ENCODE assay signal across 14 cellular contexts in genomic region chr10:113133497-113133896, GRCh38.
DNase-seq lines count a peak whose midpoint lies in the region; ATAC-seq and TF ChIP-seq lines count a peak whose summit lies in the region.
"Had no signal": no experiment of that assay in that cellular context is flagged by ENCODE, and none has a peak within 500 bp of the region (broad histone marks: within the 10 kb centered on the region; RNA-seq: fewer than 3 reads in every experiment).

No MANE protein-coding gene starts in this region.

- H3K23ac ChIP-seq in neuronal stem cell (ENCODE audit: low read depth, low read length, poor library complexity) = no peak overlapping the region

- peaks cover 2% of the 10 kb centered on the region for H3K79me1 ChIP-seq in neuronal stem cell (ENCODE audit: low read depth, low read length)

- H2BK15ac ChIP-seq in neuronal stem cell (ENCODE audit: low read length) = no peak overlapping the region

- no peak overlapping the region for H2AFZ ChIP-seq in neuronal stem cell (ENCODE audit: low read length)

- in situ Hi-C loops in GM13976 (cut with MboI; ENCODE audit: low sequenced_read_pairs, unreplicated experiment) = no loop called here

- H3K4me2 ChIP-seq in neuronal stem cell (ENCODE audit: insufficient read depth, low read length, poor library complexity, severe bottlenecking) = no peak overlapping the region

- no peak overlapping the region for H3K4ac ChIP-seq in neuronal stem cell (ENCODE audit: low read length)

- H4K91ac ChIP-seq in neuronal stem cell (ENCODE audit: low read depth, low read length, poor library complexity) = no peak overlapping the region

- no peak overlapping the region for H2BK120ac ChIP-seq in neuronal stem cell (ENCODE audit: low read depth, low read length)

- H3K4me3 ChIP-seq in NB4 (ENCODE audit: low read depth, low read length) (no peak overlapping the region), epithelial cell of esophagus (ENCODE audit: low read length) (no peak overlapping the region), neuronal stem cell (ENCODE audit: low read length in 2 of 2) (no peak overlapping the region)
- H3K4me3 ChIP-seq: heart right ventricle had no signal

- H3K27ac ChIP-seq in neuronal stem cell (replicated peaks; ENCODE audit: low read length) = peak overlapping the region; percentile 23

- no peak overlapping the region for H2BK5ac ChIP-seq in neuronal stem cell (ENCODE audit: low read length)

- no peaks in the 10 kb centered on the region for H3K36me3 ChIP-seq in neuronal stem cell (replicated peaks in 1 of 2; ENCODE audit: control insufficient read depth in 2 of 2, insufficient read depth in 2 of 2, low read length in 2 of 2)
- H3K36me3 ChIP-seq: heart right ventricle had no signal

- TF ChIP-seq CTCF in NB4 (IDR thresholded peaks at IDR 0.05; ENCODE audit: low read depth, low read length) = no peak
- no peak for TF ChIP-seq CTCF in epithelial cell of esophagus (IDR thresholded peaks at IDR 0.05; ENCODE audit: insufficient read depth, low read depth, low read length, missing control alignments)
- no peak for TF ChIP-seq CTCF in GM13976 (IDR thresholded peaks at IDR 0.05; ENCODE audit: borderline replicate concordance, control extremely low read depth, extremely low read depth, insufficient read depth, missing control alignments)

- H3K14ac ChIP-seq in neuronal stem cell (ENCODE audit: low read length) = no peak overlapping the region

- H3K9me3 ChIP-seq in neuronal stem cell (replicated peaks in 1 of 2; ENCODE audit: control insufficient read depth in 2 of 2, insufficient read depth in 1 of 2, low read depth in 1 of 2, low read length in 2 of 2) = no peaks in the 10 kb centered on the region
- H3K9me3 ChIP-seq: heart right ventricle had no signal

- no peak for ATAC-seq in HG02588 (IDR thresholded peaks at IDR 0.05; ENCODE audit: unreplicated experiment)

- no peak overlapping the region for H4K8ac ChIP-seq in neuronal stem cell (ENCODE audit: low read depth, low read length)

- H2BK12ac ChIP-seq in neuronal stem cell (ENCODE audit: low read length) = no peak overlapping the region

- no peak for TF ChIP-seq POLR2A in NB4 (IDR thresholded peaks at IDR 0.05; ENCODE audit: extremely low read depth, insufficient read length)

- peaks cover 58% of the 10 kb centered on the region in 2 donors for H3K4me1 ChIP-seq in neuronal stem cell (ENCODE audit: control insufficient read depth in 2 of 2, insufficient read depth in 1 of 2, low read depth in 1 of 2, low read length in 2 of 2)

- no peak overlapping the region for H2AK5ac ChIP-seq in neuronal stem cell (ENCODE audit: low read depth, low read length)

- WGBS in neuronal stem cell (ENCODE audit: extremely low coverage in 2 of 2, insufficient read length in 2 of 2, insufficient replicate concordance in 1 of 2), 2 donors = no CpG with 5 or more reads among the region's 5 CpGs

- no peaks in the 10 kb centered on the region for H3K27me3 ChIP-seq in neuronal stem cell (ENCODE audit: control insufficient read depth in 3 of 3, insufficient read depth in 3 of 3, low read depth in 1 of 3, low read length in 3 of 3)
- H3K27me3 ChIP-seq: heart right ventricle had no signal

- H3K18ac ChIP-seq in neuronal stem cell (ENCODE audit: low read length) = no peak overlapping the region

- H3K9ac ChIP-seq in neuronal stem cell (ENCODE audit: low read depth, low read length, poor library complexity) = no peak overlapping the region

- peak; percentile 27 for DNase-seq in AG08396 (ENCODE audit: low spot score)
- peak; percentile 35 for DNase-seq in NB4 (ENCODE audit: low read depth)
- peak; percentile 9 for DNase-seq in epithelial cell of esophagus (ENCODE audit: low read depth)
- no peak for DNase-seq in neuronal stem cell (ENCODE audit: low spot score)
- DNase-seq in GM13976 (ENCODE audit: low spot score) = no peak
- DNase-seq in NK-92 (lab: John Stamatoyannopoulos, UW; ENCODE audit: unreplicated experiment) = no peak
- DNase-seq in NCI-H524 (lab: John Stamatoyannopoulos, UW) = no peak
- DNase-seq: activated CD4-positive, alpha-beta T cell treated with anti-CD3 and anti-CD28 coated beads, Interleukin-2, amount 50 U/mL, for 48 hours; activated naive CD4-positive, alpha-beta T cell treated with Interleukin-2 at 50 U/mL for 16 hours; heart right ventricle; naive B cell; NCI-H446; stimulated activated naive CD4-positive, alpha-beta T cell had no signal

Comparison
In these comparisons a context has a peak if more than half of its experiments do, and no peak if none do; other contexts are left out.
1. DNase-seq: peak in AG08396 (single experiment), NB4 (single experiment) and epithelial cell of esophagus (single experiment); none in neuronal stem cell (single experiment), GM13976 (single experiment), NK-92 (single experiment) and NCI-H524 (0 of 2).